20 cellular contexts compared by ENCODE assay signal in the genomic region with DNA sequence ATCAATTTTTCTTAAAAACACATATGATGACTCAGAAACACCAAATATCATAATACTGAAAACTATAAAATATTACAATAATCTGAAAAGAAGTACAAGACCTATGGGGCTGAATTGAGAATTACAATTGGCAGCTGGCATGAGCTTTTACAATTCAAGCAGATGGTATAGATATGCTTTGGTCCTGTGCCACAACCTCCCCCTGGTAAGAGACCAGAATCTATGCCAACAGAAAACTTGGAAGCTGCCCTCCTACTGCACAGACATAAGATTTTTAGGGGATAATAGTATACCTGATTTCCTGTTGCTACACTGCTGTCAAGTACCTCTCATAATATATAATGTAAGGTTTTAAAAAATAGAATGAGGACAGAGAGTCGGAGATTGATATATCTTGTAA.
A peak's percentile ranks its signal among the peaks of the same experiment; 100 is the strongest.
DNase-seq lines count a peak whose midpoint lies in the region; ATAC-seq lines count a peak whose summit lies in the region.
"Had no signal": no experiment of that assay in that cellular context is flagged by ENCODE, and none has a peak within 500 bp of the region (broad histone marks: within the 10 kb centered on the region; RNA-seq: fewer than 3 reads in every experiment).

No MANE protein-coding gene starts in this region.

- DNase-seq in NCI-H1092 treated with DMSO at 0.1 percent for 48 hours (lab: John Stamatoyannopoulos, UW) (peak; percentile 58), NCI-H1092 (lab: John Stamatoyannopoulos, UW) (no peak), NCI-H2081 (lab: John Stamatoyannopoulos, UW) (peak; percentile 28 to 61), NCI-H524 treated with DMSO at 0.1 percent for 48 hours (lab: John Stamatoyannopoulos, UW) (peak; percentile 13), KG1 (lab: John Stamatoyannopoulos, UW) (no peak), ecto neural progenitor cell (ENCODE audit: low spot score) (no peak)
- DNase-seq: ACHN; BE2C; CD8-positive, alpha-beta memory T cell; GM23248; H9; MV-4-11; NCI-H1417 treated with DMSO at 0.1 percent for 48 hours; NCI-H187 treated with DMSO at 0.1 percent for 48 hours; NCI-H226; Peyer's patch; SHP77 treated with DMSO at 0.1 percent for 48 hours; T-helper 1 cell had no signal

- ATAC-seq in HG02763 (IDR thresholded peaks at IDR 0.05; ENCODE audit: unreplicated experiment): no peak
- ATAC-seq: K562 had no signal

Comparison
In these comparisons a context has a peak if more than half of its experiments do, and no peak if none do; other contexts are left out.
1. DNase-seq: peak in NCI-H1092 treated with DMSO at 0.1 percent for 48 hours (single experiment), NCI-H2081 (2 of 2) and NCI-H524 treated with DMSO at 0.1 percent for 48 hours (single experiment); none in NCI-H1092 (single experiment), KG1 (single experiment) and ecto neural progenitor cell (single experiment).